Comparison of ENCODE assay signal across 8 cellular contexts in the genomic region with DNA sequence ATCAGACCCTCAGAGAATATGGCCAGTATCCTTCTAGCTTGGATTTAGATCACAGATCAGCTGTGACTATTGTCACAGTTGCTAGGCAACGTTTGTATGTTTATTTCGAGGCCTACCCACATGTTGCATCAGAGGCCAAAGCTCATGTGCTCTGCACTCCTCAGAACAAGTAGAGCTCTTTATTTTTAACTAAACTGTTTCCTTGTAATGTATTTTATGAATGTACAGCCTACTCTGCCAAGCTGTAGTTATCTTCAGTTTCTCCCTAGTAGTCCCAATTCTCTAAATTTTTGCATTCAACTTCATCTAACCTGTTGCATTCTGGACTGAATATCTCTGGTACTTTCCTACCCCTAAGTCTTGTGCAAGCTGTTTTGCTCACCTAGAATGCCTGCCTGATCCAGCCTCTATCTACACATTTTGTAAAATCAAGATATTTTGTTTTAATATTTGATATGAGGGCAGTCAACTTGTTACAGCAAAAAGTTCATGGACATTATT. TPM values are rescaled to one million over a fixed set of nuclear protein-coding genes. Genes with fewer than 3 reads are reported as not detected.
DNase-seq lines count a peak whose midpoint lies in the region; ATAC-seq, FAIRE-seq and TF ChIP-seq lines count a peak whose summit lies in the region.

No MANE protein-coding gene starts in this region.

- H3K4me3 ChIP-seq in astrocyte (ENCODE audit: insufficient read depth, low read depth, low read length) = no peak overlapping the region
- no peak overlapping the region for H3K4me3 ChIP-seq in spleen

- no peak overlapping the region for H3K9ac ChIP-seq in astrocyte (ENCODE audit: low read length)

- no peaks in the 10 kb centered on the region for H3K27me3 ChIP-seq in astrocyte (ENCODE audit: insufficient read depth, low read length)
- no peaks in the 10 kb centered on the region for H3K27me3 ChIP-seq in spleen (replicated peaks in 1 of 7)

- FAIRE-seq in astrocyte (lab: Jason Lieb, UNC) = no peak

- ATAC-seq in GM18502 (IDR thresholded peaks at IDR 0.05; ENCODE audit: poor library complexity, unreplicated experiment) = peak; percentile 53

- no peaks in the 10 kb centered on the region for H3K36me3 ChIP-seq in astrocyte (ENCODE audit: insufficient read depth, low read length)
- peaks cover 0 to 9% (median 0%) of the 10 kb centered on the region in 6 donors for H3K36me3 ChIP-seq in spleen

- peak overlapping the region; percentile 91 for H3K27ac Mint-ChIP-seq in astrocyte (ENCODE audit: unreplicated experiment)
- peak overlapping the region; percentile 3 for H3K27ac Mint-ChIP-seq in stimulated activated naive CD8-positive, alpha-beta T cell treated with anti-CD3 and anti-CD28 coated beads, Interleukin-15, Interleukin-2, amounts not matched to agents 100 ng/mL and 50 ng/mL, for 24 hours

- peaks cover 61% of the 10 kb centered on the region for H4K20me1 ChIP-seq in astrocyte (ENCODE audit: insufficient read depth, low read length)

- H3K4me3 Mint-ChIP-seq in astrocyte (ENCODE audit: unreplicated experiment) = no peak overlapping the region
- no peak overlapping the region for H3K4me3 Mint-ChIP-seq in stimulated activated naive CD8-positive, alpha-beta T cell treated with anti-CD3 and anti-CD28 coated beads, Interleukin-15, Interleukin-2, amounts not matched to agents 100 ng/mL and 50 ng/mL, for 24 hours

- WGBS in spleen, 5 donors = 27 to 40% (median 31%) methylated on average over 2 of the region's 2 CpGs

- no peaks in the 10 kb centered on the region for H3K9me3 Mint-ChIP-seq in astrocyte (ENCODE audit: unreplicated experiment)
- H3K9me3 Mint-ChIP-seq in stimulated activated naive CD8-positive, alpha-beta T cell treated with anti-CD3 and anti-CD28 coated beads, Interleukin-15, Interleukin-2, amounts not matched to agents 100 ng/mL and 50 ng/mL, for 24 hours = no peaks in the 10 kb centered on the region

- peak overlapping the region; percentile 32 for H3K27ac ChIP-seq in astrocyte (ENCODE audit: low read depth, low read length)
- peak overlapping the region in 4 of 8 donors; percentile 12 to 41 (median 32) for H3K27ac ChIP-seq in spleen

- peaks cover 33% of the 10 kb centered on the region for H3K4me1 Mint-ChIP-seq in astrocyte (ENCODE audit: low read depth, unreplicated experiment)
- peaks cover 40% of the 10 kb centered on the region for H3K4me1 Mint-ChIP-seq in stimulated activated naive CD8-positive, alpha-beta T cell treated with anti-CD3 and anti-CD28 coated beads, Interleukin-15, Interleukin-2, amounts not matched to agents 100 ng/mL and 50 ng/mL, for 24 hours (ENCODE audit: low read depth)

- TF ChIP-seq POLR2A in spleen (IDR thresholded peaks at IDR 0.05) = no peak

- H3K4me1 ChIP-seq in astrocyte (ENCODE audit: insufficient read depth, low read length) (peaks cover 4% of the 10 kb centered on the region), spleen (peaks cover 0 to 81% (median 30%) of the 10 kb centered on the region in 6 donors)

- H3K27me3 Mint-ChIP-seq in astrocyte (ENCODE audit: low read depth, unreplicated experiment) = no peaks in the 10 kb centered on the region
- H3K27me3 Mint-ChIP-seq in stimulated activated naive CD8-positive, alpha-beta T cell treated with anti-CD3 and anti-CD28 coated beads, Interleukin-15, Interleukin-2, amounts not matched to agents 100 ng/mL and 50 ng/mL, for 24 hours = no peaks in the 10 kb centered on the region

- no peaks in the 10 kb centered on the region for H3K9me3 ChIP-seq in astrocyte (ENCODE audit: insufficient read depth, low read depth, low read length)
- no peaks in the 10 kb centered on the region for H3K9me3 ChIP-seq in spleen

- intact Hi-C loops in spleen (cut with DNase I; ENCODE audit: low total_unique reads) = no loop called here

- TF ChIP-seq CTCF in AG09319 (IDR thresholded peaks at IDR 0.05; ENCODE audit: low read depth, low read length) (no peak), astrocyte (IDR thresholded peaks at IDR 0.05; ENCODE audit: insufficient read depth, low read depth, low read length) (no peak), spleen (IDR thresholded peaks at IDR 0.05 in 8 of 11, conservative IDR thresholded peaks at IDR 0.05 in 3 of 11) (no peak)

- H2AFZ ChIP-seq in astrocyte (ENCODE audit: low read depth, low read length) = no peak overlapping the region

- H3K36me3 Mint-ChIP-seq in astrocyte (ENCODE audit: low read depth, unreplicated experiment) = peaks cover 9% of the 10 kb centered on the region
- peaks cover 21% of the 10 kb centered on the region for H3K36me3 Mint-ChIP-seq in stimulated activated naive CD8-positive, alpha-beta T cell treated with anti-CD3 and anti-CD28 coated beads, Interleukin-15, Interleukin-2, amounts not matched to agents 100 ng/mL and 50 ng/mL, for 24 hours (ENCODE audit: low read depth)

- peak; percentile 79 for DNase-seq in AG09319 (ENCODE audit: extremely low read depth, low read depth)
- DNase-seq in MV-4-11 (lab: John Stamatoyannopoulos, UW) = peak; percentile 77
- peak; percentile 74 for DNase-seq in astrocyte (ENCODE audit: low read depth)
- DNase-seq in iris pigment epithelial cell (ENCODE audit: low read depth) = peak; percentile 88
- DNase-seq in OCI-M2 (lab: John Stamatoyannopoulos, UW; ENCODE audit: unreplicated experiment) = no peak
- DNase-seq in spleen = no peak

- H3K79me2 ChIP-seq in astrocyte (ENCODE audit: insufficient read depth, low read length) = peaks cover 97% of the 10 kb centered on the region

- H3K4me2 ChIP-seq in astrocyte (ENCODE audit: low read length) = peak overlapping the region; percentile 27

RNA-seq across cellular contexts. Expression of a gene that starts 52.8 kb away (rescaled TPM):
- 268 and 287 TPM in 2 replicates for total RNA-seq in astrocyte
- total RNA-seq in spleen = 100 to 1,000 TPM; 158 to 233 (median 197) TPM
- 10 to 100 TPM; 30.0 to 48.3 (median 30.4) TPM for polyA plus RNA-seq in spleen

Comparison
In these comparisons a context has a peak if more than half of its experiments do, and no peak if none do; other contexts are left out.
1. DNase-seq: peak in AG09319 (single experiment), MV-4-11 (single experiment), astrocyte (single experiment) and iris pigment epithelial cell (single experiment); none in OCI-M2 (single experiment) and spleen (single experiment).